In the genomic region with DNA sequence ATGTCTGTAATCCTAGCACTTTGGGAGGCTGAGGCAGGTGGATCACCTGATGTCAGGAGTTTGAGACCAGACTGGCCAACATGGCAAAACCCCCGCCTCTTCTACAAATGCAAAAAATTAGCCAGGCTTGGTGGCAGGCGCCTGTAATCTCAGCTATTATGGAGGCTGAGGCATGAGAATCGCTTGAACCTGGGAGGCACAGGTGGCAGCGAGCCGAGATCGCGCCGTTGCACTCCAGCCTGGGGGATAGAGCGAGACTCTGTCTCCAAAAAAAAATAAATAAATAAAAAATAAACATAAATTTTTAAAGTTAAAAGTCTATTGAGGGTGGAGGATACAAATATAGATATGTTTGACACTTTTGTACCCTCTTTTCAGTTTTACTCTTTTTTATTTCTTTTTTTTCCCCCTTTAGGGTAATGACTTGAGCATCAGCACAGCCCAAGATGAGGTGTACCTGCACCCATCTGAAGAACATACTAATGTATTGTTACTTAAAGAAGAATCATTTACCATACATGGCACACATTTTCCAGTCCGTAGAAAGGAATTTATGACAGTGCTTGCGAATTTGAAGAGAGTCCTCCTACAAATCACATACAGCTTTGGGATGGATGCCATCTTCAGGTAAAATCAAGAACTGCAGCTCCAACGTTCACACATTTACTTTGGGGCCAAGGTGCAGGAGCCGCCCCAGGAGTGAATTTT, we compare ENCODE assay signal across 8 cellular contexts.
DNase-seq lines count a peak whose midpoint lies in the region; ATAC-seq, FAIRE-seq and TF ChIP-seq lines count a peak whose summit lies in the region.

No MANE protein-coding gene starts in this region.

- FAIRE-seq in kidney (lab: Jason Lieb, UNC) = no peak

- H3K27me3 ChIP-seq in breast epithelium = no peaks in the 10 kb centered on the region

- in situ Hi-C loops in ACHN (cut with HindIII; ENCODE audit: low pct_ligation_motif_present, low pct_unique_long_range_greater_than_20kb, low sequenced_read_pairs) = no loop called here

- no peaks in the 10 kb centered on the region for H3K9me3 Mint-ChIP-seq in T-helper 2 cell treated with Interferon-gamma antibody and Interleukin-4, amounts not matched to agents 5 μg/mL and 100 μg/mL, for 36 hours

- H3K4me1 Mint-ChIP-seq in T-helper 2 cell treated with Interferon-gamma antibody and Interleukin-4, amounts not matched to agents 5 μg/mL and 100 μg/mL, for 36 hours (ENCODE audit: low read depth) = no peaks in the 10 kb centered on the region

- DNase-seq in ACHN (peak; percentile 60), NB4 (ENCODE audit: low read depth) (peak; percentile 68), breast epithelium (ENCODE audit: low spot score in 2 of 2) (no peak), kidney (no peak)
- peak; percentile 48 for DNase-seq in T-helper 2 cell treated with Interferon-gamma antibody and Interleukin-4, amounts not matched to agents 5 μg/mL and 100 μg/mL, for 36 hours (ENCODE audit: low spot score)
- DNase-seq in stimulated activated CD4-positive, alpha-beta T cell treated with anti-CD3 and anti-CD28 coated beads, Interleukin-4, amount 100 ng/mL, for 48 hours (ENCODE audit: low read depth in 2 of 2) = peak; percentile 34 to 36

- no peak overlapping the region for H3K4me3 ChIP-seq in GM12875 (ENCODE audit: low read depth, low read length)
- no peak overlapping the region for H3K4me3 ChIP-seq in NB4 (ENCODE audit: low read depth, low read length)
- H3K4me3 ChIP-seq in breast epithelium = no peak overlapping the region
- H3K4me3 ChIP-seq in kidney (ENCODE audit: low read length in 2 of 2) = no peak overlapping the region

- no peak overlapping the region for H3K9ac ChIP-seq in kidney (ENCODE audit: low read length in 2 of 2)

- no peaks in the 10 kb centered on the region for H3K36me3 Mint-ChIP-seq in T-helper 2 cell treated with Interferon-gamma antibody and Interleukin-4, amounts not matched to agents 5 μg/mL and 100 μg/mL, for 36 hours (ENCODE audit: low read depth)

- H3K9me3 ChIP-seq in breast epithelium (no peaks in the 10 kb centered on the region), kidney (ENCODE audit: control insufficient read depth in 1 of 2, low read length in 2 of 2) (no peaks in the 10 kb centered on the region)

- no peak overlapping the region for H3K4me3 Mint-ChIP-seq in T-helper 2 cell treated with Interferon-gamma antibody and Interleukin-4, amounts not matched to agents 5 μg/mL and 100 μg/mL, for 36 hours

- TF ChIP-seq POLR2A in NB4 (IDR thresholded peaks at IDR 0.05; ENCODE audit: extremely low read depth, insufficient read length) (no peak), breast epithelium (IDR thresholded peaks at IDR 0.05) (no peak)

- peaks cover 11% of the 10 kb centered on the region for H3K27me3 Mint-ChIP-seq in T-helper 2 cell treated with Interferon-gamma antibody and Interleukin-4, amounts not matched to agents 5 μg/mL and 100 μg/mL, for 36 hours (ENCODE audit: low read depth)

- no peaks in the 10 kb centered on the region for H3K36me3 ChIP-seq in breast epithelium
- H3K36me3 ChIP-seq in kidney (ENCODE audit: control insufficient read depth in 1 of 2, insufficient read depth in 2 of 2, low read length in 2 of 2) = no peaks in the 10 kb centered on the region

- no peak overlapping the region for H3K27ac Mint-ChIP-seq in T-helper 2 cell treated with Interferon-gamma antibody and Interleukin-4, amounts not matched to agents 5 μg/mL and 100 μg/mL, for 36 hours

- TF ChIP-seq CTCF in GM12875 (IDR thresholded peaks at IDR 0.05; ENCODE audit: borderline replicate concordance, insufficient read depth, low read depth, low read length) = peak; percentile 75
- peak; percentile 76 for TF ChIP-seq CTCF in NB4 (IDR thresholded peaks at IDR 0.05; ENCODE audit: low read depth, low read length)
- peak; percentile 61 to 71 (median 63) for TF ChIP-seq CTCF in breast epithelium (IDR thresholded peaks at IDR 0.05)
- TF ChIP-seq CTCF in kidney (IDR thresholded peaks at IDR 0.05; ENCODE audit: borderline replicate concordance, extremely low read depth, insufficient read depth) = peak; percentile 66

- ATAC-seq in HG02678 (IDR thresholded peaks at IDR 0.05; ENCODE audit: unreplicated experiment) = peak; percentile 90

- intact Hi-C loops in breast epithelium (cut with DNase I; ENCODE audit: low total_unique reads) (no loop called here), kidney (cut with DNase I) (no loop called here)

- H3K4me1 ChIP-seq in breast epithelium (no peaks in the 10 kb centered on the region), kidney (ENCODE audit: control insufficient read depth in 1 of 2, insufficient read depth in 1 of 2, low read depth in 1 of 2, low read length in 2 of 2) (no peaks in the 10 kb centered on the region)

- no peak overlapping the region for H3K27ac ChIP-seq in breast epithelium
- no peak overlapping the region for H3K27ac ChIP-seq in kidney (ENCODE audit: low read depth in 2 of 2, low read length in 2 of 2)

Comparison
In these comparisons a context has a peak if more than half of its experiments do, and no peak if none do; other contexts are left out.
1. DNase-seq: peak in ACHN (single experiment), NB4 (single experiment), T-helper 2 cell treated with Interferon-gamma antibody and Interleukin-4, amounts not matched to agents 5 μg/mL and 100 μg/mL, for 36 hours (single experiment) and stimulated activated CD4-positive, alpha-beta T cell treated with anti-CD3 and anti-CD28 coated beads, Interleukin-4, amount 100 ng/mL, for 48 hours (2 of 2); none in breast epithelium (0 of 2) and kidney (single experiment).
2. Peak in every context shown above with its lines, with median percentiles within 50 percentile points of each other: CTCF ChIP-seq.